In the genomic region with DNA sequence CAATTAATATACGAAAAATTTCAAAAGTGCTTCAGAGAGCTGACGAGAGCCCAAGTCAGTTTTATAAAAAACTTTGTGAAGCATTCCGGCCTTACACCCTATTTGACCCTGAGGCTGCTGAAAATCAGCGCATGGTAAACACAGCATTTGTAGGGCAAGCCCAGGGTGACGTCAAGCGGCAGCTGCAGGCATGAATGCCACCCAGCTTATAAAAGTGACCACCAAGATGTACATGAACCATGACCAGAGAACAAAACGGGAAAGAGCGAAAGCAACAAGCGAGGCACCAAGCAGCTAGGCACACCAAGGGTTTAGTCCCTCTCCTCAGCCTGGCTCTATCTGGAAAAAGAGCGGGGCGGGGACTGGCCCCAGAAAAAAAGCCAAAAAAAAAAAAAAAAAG, we compare ENCODE assay signal across 25 cellular contexts. TPM values are rescaled to one million over a fixed set of nuclear protein-coding genes. Genes with fewer than 3 reads are reported as not detected.
DNase-seq lines count a peak whose midpoint lies in the region; ATAC-seq, FAIRE-seq and TF ChIP-seq lines count a peak whose summit lies in the region.
"Had no signal": no experiment of that assay in that cellular context is flagged by ENCODE, and none has a peak within 500 bp of the region (broad histone marks: within the 10 kb centered on the region; RNA-seq: fewer than 3 reads in every experiment).

No MANE protein-coding gene starts in this region.

- H3K4me3 ChIP-seq in NB4 (ENCODE audit: low read depth, low read length) (peak overlapping the region; percentile 42), K562 (no peak overlapping the region), lower lobe of right lung (peak overlapping the region; percentile 1), spleen (peak overlapping the region in 4 of 8 donors; percentile 4 to 56 (median 30))

- H3K9me1 ChIP-seq in K562 (ENCODE audit: control insufficient read depth, insufficient read depth, low read length) = no peaks in the 10 kb centered on the region

- H2AFZ ChIP-seq in K562 (ENCODE audit: low read depth, low read length) = peak overlapping the region; percentile 33; the same call in 1 of the 2 replicates

- no peak overlapping the region for H3K27ac ChIP-seq in K562 (ENCODE audit: extremely low read depth, low read depth, low read length)
- H3K27ac ChIP-seq in lower lobe of right lung = no peak overlapping the region
- H3K27ac ChIP-seq in spleen = peak overlapping the region in 7 of 8 donors; percentile 58 to 87 (median 76)
- H3K27ac ChIP-seq: KMS-11 had no signal

- FAIRE-seq in K562 (lab: Jason Lieb, UNC) = no peak
- FAIRE-seq: colon, endometrium, GM18507, islet of Langerhans had no signal

- TF ChIP-seq POLR2A in NB4 (IDR thresholded peaks at IDR 0.05; ENCODE audit: extremely low read depth, insufficient read length) (no peak), K562 (conservative IDR thresholded peaks at IDR 0.05) (no peak), spleen (IDR thresholded peaks at IDR 0.05) (no peak)

- POLR2A ChIA-PET in K562 (lab: Yijun Ruan, JAX) = interaction anchor here (0.6 to 1.8 kb wide), 6 partner anchors 8 to 82 kb away, joined by 3 to 6 read pairs (median 3); partner anchors contain the start of gene NUP62

- no TSS peak for BruUV-seq in K562 (replicated peaks; lab: Mats Ljungman, UMichigan)

- CTCF ChIA-PET in K562 (lab: Yijun Ruan, JAX; ENCODE audit: low intra/inter-chr PET ratio) = no interaction called here

- H3K9me3 ChIP-seq in K562 (replicated peaks; ENCODE audit: control insufficient read depth, insufficient read depth, low read depth, low read length) (no peaks in the 10 kb centered on the region), lower lobe of right lung (no peaks in the 10 kb centered on the region), spleen (no peaks in the 10 kb centered on the region)
- H3K9me3 ChIP-seq: SK-N-SH had no signal

- WGBS in K562 (ENCODE audit: insufficient coverage, low coverage, missing lambda C conversion rate) = 56% methylated on average over 9 of the region's 11 CpGs
- 56 to 74% (median 68%) methylated on average over 11 of the region's 11 CpGs for WGBS in spleen, 5 donors

- intact Hi-C loops in K562 (cut with micrococcal nuclease) = no loop called here
- intact Hi-C loops in lower lobe of right lung (cut with DNase I) = no loop called here
- intact Hi-C loops in spleen (cut with DNase I; ENCODE audit: low total_unique reads) = no loop called here

- H3K4me2 ChIP-seq in K562 (ENCODE audit: insufficient read depth, low read length) = no peak overlapping the region; the same call in 1 of the 2 replicates
- H3K4me2 ChIP-seq: KMS-11, SK-N-SH had no signal

- TF ChIP-seq CTCF in NB4 (IDR thresholded peaks at IDR 0.05; ENCODE audit: low read depth, low read length) = no peak
- no peak for TF ChIP-seq CTCF in K562 (IDR thresholded peaks at IDR 0.05 in 2 of 3, conservative IDR thresholded peaks at IDR 0.05 in 1 of 3; ENCODE audit: insufficient read depth in 2 of 3, low read depth in 1 of 3, low read length in 3 of 3)
- no peak for TF ChIP-seq CTCF in lower lobe of right lung (IDR thresholded peaks at IDR 0.05)
- TF ChIP-seq CTCF in spleen (IDR thresholded peaks at IDR 0.05 in 8 of 11, conservative IDR thresholded peaks at IDR 0.05 in 3 of 11) = no peak

- peaks cover 18 to 28% of the 10 kb centered on the region in 2 experiments; a peak in 4 of 5 replicates for H3K4me1 ChIP-seq in K562 (replicated peaks in 1 of 2; ENCODE audit: control insufficient read depth in 2 of 2, insufficient read depth in 2 of 2, low read length in 2 of 2)
- peaks cover 35% of the 10 kb centered on the region for H3K4me1 ChIP-seq in lower lobe of right lung
- H3K4me1 ChIP-seq in spleen = peaks cover 32 to 89% (median 61%) of the 10 kb centered on the region in 6 donors

- H3K79me2 ChIP-seq in K562 (ENCODE audit: control insufficient read depth, insufficient read depth, low read length) = no peaks in the 10 kb centered on the region

- no peak for TF ChIP-seq RAD21 in K562 (CRISPR knock-in tag; conservative IDR thresholded peaks at IDR 0.05 in 1 of 2, IDR thresholded peaks at IDR 0.05 in 1 of 2)

- ATAC-seq in K562 = no peak
- ATAC-seq in lower lobe of right lung = no peak
- ATAC-seq: activated CD8-positive, alpha-beta T cell treated with anti-CD3 and anti-CD28 coated beads for 36 hours; activated T-cell treated with anti-CD3 and anti-CD28 coated beads, Interleukin-2, amount 50 U/mL, for 4 hours had no signal

- DNase-seq in NB4 (ENCODE audit: low read depth) (no peak), K562 (ENCODE audit: extremely low read depth in 1 of 4, low spot score in 3 of 4) (no peak), lower lobe of right lung (peak; percentile 40), spleen (peak; percentile 52), NOMO-1 (lab: John Stamatoyannopoulos, UW; ENCODE audit: unreplicated experiment in 2 of 2) (no peak), MV-4-11 (lab: John Stamatoyannopoulos, UW) (no peak), DMS153 (lab: John Stamatoyannopoulos, UW) (no peak), NCI-H187 treated with DMSO at 0.1 percent for 48 hours (lab: John Stamatoyannopoulos, UW) (no peak)
- DNase-seq: activated CD4-positive, CD25-positive, alpha-beta regulatory T cell; activated CD8-positive, alpha-beta T cell treated with anti-CD3 and anti-CD28 coated beads for 36 hours; activated naive CD4-positive, alpha-beta T cell treated with anti-CD3 and anti-CD28 coated beads, Interleukin-2, amount 50 U/mL, for 16 hours; activated T-cell treated with anti-CD3 and anti-CD28 coated beads, Interleukin-2, amount 50 U/mL, for 4 hours; CD8-positive, alpha-beta memory T cell; NCI-H1092 treated with DMSO at 0.1 percent for 48 hours; NCI-H524 treated with DMSO at 0.1 percent for 48 hours; SK-N-SH; stimulated activated CD4-positive, alpha-beta T cell treated with anti-CD3 and anti-CD28 coated beads, Interleukin-12 subunit alpha, Interleukin-12 subunit beta, amount 100 ng/mL, for 4 hours had no signal

- H3K36me3 ChIP-seq in K562 (ENCODE audit: control insufficient read depth, insufficient read depth, low read length) = no peaks in the 10 kb centered on the region
- H3K36me3 ChIP-seq in lower lobe of right lung = no peaks in the 10 kb centered on the region
- peaks cover 0 to 20% (median under 1%) of the 10 kb centered on the region in 6 donors for H3K36me3 ChIP-seq in spleen

- no peaks in the 10 kb centered on the region; a peak in 1 of 5 replicates for H3K27me3 ChIP-seq in K562 (ENCODE audit: control insufficient read depth in 2 of 2, insufficient read depth in 2 of 2, low read length in 2 of 2)
- H3K27me3 ChIP-seq in lower lobe of right lung (ENCODE audit: low read depth) = no peaks in the 10 kb centered on the region
- peaks cover 0 to 23% (median 0%) of the 10 kb centered on the region in 7 donors for H3K27me3 ChIP-seq in spleen (replicated peaks in 1 of 7)

- no peak overlapping the region for H3K9ac ChIP-seq in K562 (ENCODE audit: insufficient read depth in 1 of 2, low read depth in 2 of 2, low read length in 2 of 2)
- H3K9ac ChIP-seq: KMS-11, SK-N-SH had no signal

- no peak for TF ChIP-seq EP300 in K562 (IDR thresholded peaks at IDR 0.05; ENCODE audit: low read length)

- H4K20me1 ChIP-seq in K562 (replicated peaks; ENCODE audit: control insufficient read depth, insufficient read depth, low read length) = no peaks in the 10 kb centered on the region

- in situ Hi-C loops in K562 (cut with MboI) = no loop called here

RNA-seq across cellular contexts. Expression of gene SIGLEC11, which starts 6.0 kb away (rescaled TPM):
- not detected in 2 replicates for total RNA-seq in K562 (2011; cell fraction: chromatin; rRNA removed; ENCODE audit: low replicate concordance)
- total RNA-seq in K562 (2011; cell fraction: nucleolus; rRNA removed) = not detected in 2 replicates
- total RNA-seq in K562 (2011; cell fraction: nucleoplasm; rRNA removed) = not detected in 2 replicates
- total RNA-seq in K562 (2014; rRNA removed) = not detected in 2 replicates
- not detected in 2 replicates for total RNA-seq in K562 (2014; rRNA removed; fragmentation: Illumina TruSeq; extraction: Trizol)
- total RNA-seq in K562 (2015; rRNA removed; fragmentation: Illumina TruSeq; extraction: Trizol) = not detected in 2 replicates
- not detected in 2 replicates for total RNA-seq in K562 (2021)
- not detected in 2 replicates for polyA plus RNA-seq in K562 (2011; rRNA removed)
- not detected in 2 replicates for polyA plus RNA-seq in K562 (2011; cell fraction: cytosol; rRNA removed)
- 0.04 TPM in 1 of 2 replicates, not detected in the other for polyA plus RNA-seq in K562 (2011; cell fraction: nucleus; rRNA removed)
- polyA plus RNA-seq in K562 (2012) = not detected in 2 replicates
- polyA plus RNA-seq in K562 (2014; fragmentation: Illumina TruSeq; extraction: Trizol) = not detected in 2 replicates
- polyA plus RNA-seq in K562 (2014; fragmentation: Nextera tagmentation; extraction: Ambion mirVana) = not detected
- polyA plus RNA-seq in K562 (2014; rRNA removed) = not detected in 2 replicates
- not detected in 2 replicates for polyA minus RNA-seq in K562 (2011; rRNA and poly(A)+ RNA removed)
- not detected in 2 replicates for polyA minus RNA-seq in K562 (2011; cell fraction: cytosol; rRNA and poly(A)+ RNA removed)
- not detected in 2 replicates for polyA minus RNA-seq in K562 (2011; cell fraction: nucleus; rRNA and poly(A)+ RNA removed)
- 7.7 TPM for total RNA-seq in lower lobe of right lung
- total RNA-seq in spleen = 10 to 100 TPM; 18.7 to 97.5 (median 42.8) TPM
- polyA plus RNA-seq in spleen = 10 to 100 TPM in 1 of 3 donors, 1 to 10 TPM in 2; 2.2 to 52.3 (median 7.9) TPM
- total RNA-seq: activated CD8-positive, alpha-beta T cell treated with anti-CD3 and anti-CD28 coated beads for 36 hours; activated T-cell treated with anti-CD3 and anti-CD28 coated beads, Interleukin-2, amount 50 U/mL, for 4 hours; CD8-positive, alpha-beta memory T cell; progenitor cell of endocrine pancreas had no signal
- polyA plus RNA-seq: CD8-positive, alpha-beta memory T cell; neural cell; SK-N-SH had no signal

RNA-seq across cellular contexts. Expression of gene NUP62, which starts 25.6 kb away (rescaled TPM):
- 61.1 and 124 TPM in 2 replicates for total RNA-seq in K562 (2011; cell fraction: chromatin; rRNA removed; ENCODE audit: low replicate concordance)
- total RNA-seq in K562 (2011; cell fraction: nucleolus; rRNA removed) = 57.5 and 59.2 TPM in 2 replicates
- total RNA-seq in K562 (2011; cell fraction: nucleoplasm; rRNA removed) = 77.8 and 90.7 TPM in 2 replicates
- total RNA-seq in K562 (2014; rRNA removed) (78.5 and 101 TPM in 2 replicates), K562 (2014; rRNA removed; fragmentation: Illumina TruSeq; extraction: Trizol) (49.1 and 51.3 TPM in 2 replicates), K562 (2015; rRNA removed; fragmentation: Illumina TruSeq; extraction: Trizol) (68.0 and 70.2 TPM in 2 replicates), K562 (2021) (109 and 118 TPM in 2 replicates), lower lobe of right lung (36.5 TPM), spleen (10 to 100 TPM; 41.1 to 60.9 (median 51.4) TPM)
- polyA plus RNA-seq in K562 (2011; rRNA removed) (20.8 and 27.4 TPM in 2 replicates), K562 (2014; fragmentation: Illumina TruSeq; extraction: Trizol) (89.2 and 102 TPM in 2 replicates), K562 (2014; fragmentation: Nextera tagmentation; extraction: Ambion mirVana) (10 to 100 TPM; 16.9 to 20.7 TPM), K562 (2014; rRNA removed) (66.0 and 71.8 TPM in 2 replicates), spleen (10 to 100 TPM; 17.3 to 35.1 (median 18.4) TPM)
- polyA plus RNA-seq in K562 (2011; cell fraction: cytosol; rRNA removed) = 24.2 and 45.3 TPM in 2 replicates
- polyA plus RNA-seq in K562 (2011; cell fraction: nucleus; rRNA removed) = 21.8 and 35.3 TPM in 2 replicates
- polyA plus RNA-seq in K562 (2012) = 51.8 and 87.1 TPM in 2 replicates
- 14.2 and 15.0 TPM in 2 replicates for polyA minus RNA-seq in K562 (2011; rRNA and poly(A)+ RNA removed)
- polyA minus RNA-seq in K562 (2011; cell fraction: cytosol; rRNA and poly(A)+ RNA removed) = 25.2 and 30.2 TPM in 2 replicates
- polyA minus RNA-seq in K562 (2011; cell fraction: nucleus; rRNA and poly(A)+ RNA removed) = 12.9 and 13.6 TPM in 2 replicates

RNA-seq across cellular contexts. Expression of gene ATF5, which starts 25.9 kb away (rescaled TPM):
- total RNA-seq in K562 (2011; cell fraction: chromatin; rRNA removed; ENCODE audit: low replicate concordance) = 9.2 and 9.5 TPM in 2 replicates
- total RNA-seq in K562 (2011; cell fraction: nucleolus; rRNA removed) = 5.7 and 9.2 TPM in 2 replicates
- 10.9 and 12.4 TPM in 2 replicates for total RNA-seq in K562 (2011; cell fraction: nucleoplasm; rRNA removed)
- total RNA-seq in K562 (2014; rRNA removed) (20.5 and 21.7 TPM in 2 replicates), K562 (2014; rRNA removed; fragmentation: Illumina TruSeq; extraction: Trizol) (10.8 and 11.1 TPM in 2 replicates), K562 (2015; rRNA removed; fragmentation: Illumina TruSeq; extraction: Trizol) (11.1 and 13.0 TPM in 2 replicates), K562 (2021) (52.4 and 57.6 TPM in 2 replicates), lower lobe of right lung (13.8 TPM), spleen (10 to 100 TPM; 10.2 to 45.8 (median 22.8) TPM)
- polyA plus RNA-seq in K562 (2011; rRNA removed) (3.0 and 5.9 TPM in 2 replicates), K562 (2014; fragmentation: Illumina TruSeq; extraction: Trizol) (30.7 and 53.3 TPM in 2 replicates), K562 (2014; fragmentation: Nextera tagmentation; extraction: Ambion mirVana) (1 to 10 TPM; 3.8 to 5.2 TPM), K562 (2014; rRNA removed) (39.6 and 42.8 TPM in 2 replicates), spleen (10 to 100 TPM; 14.6 to 36.6 (median 16.8) TPM)
- 4.5 and 8.9 TPM in 2 replicates for polyA plus RNA-seq in K562 (2011; cell fraction: cytosol; rRNA removed)
- polyA plus RNA-seq in K562 (2011; cell fraction: nucleus; rRNA removed) = 6.4 and 6.8 TPM in 2 replicates
- 38.4 and 739 TPM in 2 replicates for polyA plus RNA-seq in K562 (2012)
- 0.74 and 1.9 TPM in 2 replicates for polyA minus RNA-seq in K562 (2011; rRNA and poly(A)+ RNA removed)
- 2.4 and 4.5 TPM in 2 replicates for polyA minus RNA-seq in K562 (2011; cell fraction: cytosol; rRNA and poly(A)+ RNA removed)
- 0.54 and 0.89 TPM in 2 replicates for polyA minus RNA-seq in K562 (2011; cell fraction: nucleus; rRNA and poly(A)+ RNA removed)

RNA-seq across cellular contexts. Expression of gene IL4I1, which starts 58.2 kb away (rescaled TPM):
- total RNA-seq in K562 (2011; cell fraction: chromatin; rRNA removed; ENCODE audit: low replicate concordance) = 0.93 TPM in 1 of 2 replicates, not detected in the other
- total RNA-seq in K562 (2011; cell fraction: nucleolus; rRNA removed) = 1.8 TPM in 2 replicates
- 0.37 and 0.46 TPM in 2 replicates for total RNA-seq in K562 (2011; cell fraction: nucleoplasm; rRNA removed)
- total RNA-seq in K562 (2014; rRNA removed) (0.90 and 0.95 TPM in 2 replicates), K562 (2014; rRNA removed; fragmentation: Illumina TruSeq; extraction: Trizol) (0.33 TPM in 1 of 2 replicates, not detected in the other), K562 (2015; rRNA removed; fragmentation: Illumina TruSeq; extraction: Trizol) (0.19 and 0.43 TPM in 2 replicates), K562 (2021) (0.55 and 0.76 TPM in 2 replicates), lower lobe of right lung (1.6 TPM), spleen (10 to 100 TPM in 1 of 7 donors, 1 to 10 TPM in 6; 1.1 to 20.2 (median 2.8) TPM)
- polyA plus RNA-seq in K562 (2011; rRNA removed) (0.06 and 0.31 TPM in 2 replicates), K562 (2014; fragmentation: Illumina TruSeq; extraction: Trizol) (0.15 TPM in 1 of 2 replicates, not detected in the other), K562 (2014; fragmentation: Nextera tagmentation; extraction: Ambion mirVana) (under 1 TPM in 1 of 2 experiments, not detected in 1; 0.13 TPM), K562 (2014; rRNA removed) (0.09 and 0.44 TPM in 2 replicates), spleen (1 to 10 TPM; 3.9 to 9.3 (median 6.4) TPM)
- 0.04 and 0.36 TPM in 2 replicates for polyA plus RNA-seq in K562 (2011; cell fraction: cytosol; rRNA removed)
- 0.24 and 0.27 TPM in 2 replicates for polyA plus RNA-seq in K562 (2011; cell fraction: nucleus; rRNA removed)
- 0.50 and 0.56 TPM in 2 replicates for polyA plus RNA-seq in K562 (2012)
- polyA minus RNA-seq in K562 (2011; rRNA and poly(A)+ RNA removed) = 0.11 TPM in 1 of 2 replicates, not detected in the other
- 0.67 and 0.73 TPM in 2 replicates for polyA minus RNA-seq in K562 (2011; cell fraction: cytosol; rRNA and poly(A)+ RNA removed)
- polyA minus RNA-seq in K562 (2011; cell fraction: nucleus; rRNA and poly(A)+ RNA removed) = 0.67 and 0.81 TPM in 2 replicates
- total RNA-seq: temporal lobe had no signal
- polyA plus RNA-seq: neural cell had no signal

Comparison
In these comparisons a context has a peak if more than half of its experiments do, and no peak if none do; other contexts are left out.
1. DNase-seq: peak in lower lobe of right lung (single experiment) and spleen (single experiment); none in NB4 (single experiment), K562 (0 of 4), NOMO-1 (0 of 2), MV-4-11 (single experiment), DMS153 (single experiment) and NCI-H187 treated with DMSO at 0.1 percent for 48 hours (single experiment).
2. H3K27ac ChIP-seq: peak in spleen (7 of 8); none in K562 (single experiment) and lower lobe of right lung (single experiment).